Comparison of ENCODE assay signal across 21 cellular contexts in the genomic region with DNA sequence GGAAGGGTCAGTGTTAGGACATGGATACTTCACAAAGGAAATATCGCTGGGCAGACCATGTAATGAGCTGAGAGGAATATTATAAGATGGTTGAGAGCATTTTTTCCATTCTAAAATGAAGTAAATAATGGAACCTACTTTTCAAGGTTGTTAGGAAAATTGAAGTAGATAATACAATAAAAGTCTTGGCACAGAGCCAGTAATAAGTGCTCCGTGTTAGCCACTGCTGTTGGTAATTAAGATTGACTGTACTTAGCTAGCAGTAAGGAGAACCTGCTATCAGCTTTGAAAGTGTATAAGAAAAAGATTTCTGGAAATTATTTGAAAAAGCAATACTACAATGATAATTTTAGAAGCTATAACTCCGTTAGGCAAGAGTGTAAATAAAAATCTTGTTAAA.
A peak's percentile ranks its signal among the peaks of the same experiment; 100 is the strongest.
DNase-seq lines count a peak whose midpoint lies in the region; ATAC-seq lines count a peak whose summit lies in the region.
"Had no signal": no experiment of that assay in that cellular context is flagged by ENCODE, and none has a peak within 500 bp of the region (broad histone marks: within the 10 kb centered on the region; RNA-seq: fewer than 3 reads in every experiment).

No MANE protein-coding gene starts in this region.

- no peaks in the 10 kb centered on the region for H3K79me1 ChIP-seq in trophoblast cell (ENCODE audit: low read length)

- H3K79me2 ChIP-seq in trophoblast cell (ENCODE audit: control insufficient read depth, insufficient read depth, low read length, poor library complexity) = no peaks in the 10 kb centered on the region
- H3K79me2 ChIP-seq: hepatocyte had no signal

- ATAC-seq in activated T-cell treated with anti-CD3 and anti-CD28 coated beads, Interleukin-2, amount 50 U/mL, for 72 hours (replicated peaks in 1 of 2) = no peak
- ATAC-seq: activated naive CD8-positive, alpha-beta T cell treated with anti-CD3 and anti-CD28 coated beads, Interleukin-2, amount 50 U/mL, for 24 hours; stimulated activated effector memory CD8-positive, alpha-beta T cell treated with anti-CD3 and anti-CD28 coated beads, Interleukin-12 subunit alpha, Interleukin-12 subunit beta, amount 100 ng/mL, for 72 hours had no signal

- no peak overlapping the region for H2BK120ac ChIP-seq in trophoblast cell (ENCODE audit: insufficient read depth, low read length, poor library complexity)

- no peaks in the 10 kb centered on the region for H3K4me1 Mint-ChIP-seq in activated T-cell treated with anti-CD3 and anti-CD28 coated beads, Interleukin-2, amount 50 U/mL, for 72 hours (ENCODE audit: low read depth)
- H3K4me1 Mint-ChIP-seq in activated T-helper 1 cell treated with anti-CD3 and anti-CD28 coated beads, Interleukin-12 subunit alpha, Interleukin-12 subunit beta, Interleukin-2, Interleukin-4 antibody, amounts not matched to agents 30 ng/mL and 10 ng/mL and 1 ng/mL, durations not matched to agents 14 hours and 24 hours and 36 hours (ENCODE audit: low read depth) = peaks cover 8% of the 10 kb centered on the region
- H3K4me1 Mint-ChIP-seq: activated naive CD8-positive, alpha-beta T cell treated with anti-CD3 and anti-CD28 coated beads, Interleukin-2, amount 50 U/mL, for 24 hours; stimulated activated effector memory CD8-positive, alpha-beta T cell treated with anti-CD3 and anti-CD28 coated beads, Interleukin-12 subunit alpha, Interleukin-12 subunit beta, amount 100 ng/mL, for 72 hours had no signal

- no peak overlapping the region for H3K18ac ChIP-seq in trophoblast cell (ENCODE audit: low read length)

- no peak overlapping the region for H2AFZ ChIP-seq in trophoblast cell (ENCODE audit: insufficient read depth, low read length, poor library complexity)
- H2AFZ ChIP-seq: hepatocyte had no signal

- no peak overlapping the region for H4K12ac ChIP-seq in trophoblast cell (ENCODE audit: low read depth, low read length)

- intact Hi-C loops in activated T-helper 1 cell treated with anti-CD3 and anti-CD28 coated beads, Interleukin-12 subunit alpha, Interleukin-12 subunit beta, Interleukin-2, Interleukin-4 antibody, amounts not matched to agents 30 ng/mL and 10 ng/mL and 1 ng/mL, durations not matched to agents 14 hours and 24 hours and 36 hours (cut with micrococcal nuclease) = no loop called here

- H3K14ac ChIP-seq in trophoblast cell (ENCODE audit: low read length) = no peak overlapping the region

- H3K27ac Mint-ChIP-seq in activated T-cell treated with anti-CD3 and anti-CD28 coated beads, Interleukin-2, amount 50 U/mL, for 72 hours = peak overlapping the region; percentile 11
- no peak overlapping the region for H3K27ac Mint-ChIP-seq in activated T-helper 1 cell treated with anti-CD3 and anti-CD28 coated beads, Interleukin-12 subunit alpha, Interleukin-12 subunit beta, Interleukin-2, Interleukin-4 antibody, amounts not matched to agents 30 ng/mL and 10 ng/mL and 1 ng/mL, durations not matched to agents 14 hours and 24 hours and 36 hours
- H3K27ac Mint-ChIP-seq: activated naive CD8-positive, alpha-beta T cell treated with anti-CD3 and anti-CD28 coated beads, Interleukin-2, amount 50 U/mL, for 24 hours; stimulated activated effector memory CD8-positive, alpha-beta T cell treated with anti-CD3 and anti-CD28 coated beads, Interleukin-12 subunit alpha, Interleukin-12 subunit beta, amount 100 ng/mL, for 72 hours had no signal

- H3K4me3 Mint-ChIP-seq in activated T-cell treated with anti-CD3 and anti-CD28 coated beads, Interleukin-2, amount 50 U/mL, for 72 hours = no peak overlapping the region
- H3K4me3 Mint-ChIP-seq in activated T-helper 1 cell treated with anti-CD3 and anti-CD28 coated beads, Interleukin-12 subunit alpha, Interleukin-12 subunit beta, Interleukin-2, Interleukin-4 antibody, amounts not matched to agents 30 ng/mL and 10 ng/mL and 1 ng/mL, durations not matched to agents 14 hours and 24 hours and 36 hours = no peak overlapping the region
- H3K4me3 Mint-ChIP-seq: activated naive CD8-positive, alpha-beta T cell treated with anti-CD3 and anti-CD28 coated beads, Interleukin-2, amount 50 U/mL, for 24 hours; central memory CD8-positive, alpha-beta T cell; stimulated activated effector memory CD8-positive, alpha-beta T cell treated with anti-CD3 and anti-CD28 coated beads, Interleukin-12 subunit alpha, Interleukin-12 subunit beta, amount 100 ng/mL, for 72 hours had no signal

- no peak overlapping the region for H4K91ac ChIP-seq in trophoblast cell (ENCODE audit: low read depth, low read length)

- H3K4me2 ChIP-seq in trophoblast cell (ENCODE audit: low read length) = no peak overlapping the region
- H3K4me2 ChIP-seq: hepatocyte had no signal

- no peak overlapping the region for H3K4ac ChIP-seq in trophoblast cell (ENCODE audit: low read depth, low read length)

- DNase-seq in activated T-cell treated with anti-CD3 and anti-CD28 coated beads, Interleukin-2, amount 50 U/mL, for 72 hours = no peak
- DNase-seq in activated T-cell treated with anti-CD3 and anti-CD28 coated beads, Interleukin-2, amount 50 U/mL, for 1 hour = no peak
- peak; percentile 43 to 88 (median 49) for DNase-seq in NCI-H1417 (lab: John Stamatoyannopoulos, UW)
- peak; percentile 77 for DNase-seq in NCI-H69 (lab: John Stamatoyannopoulos, UW)
- DNase-seq in HuH-7.5 (ENCODE audit: low spot score) = no peak
- no peak for DNase-seq in activated T-helper 1 cell treated with anti-CD3 and anti-CD28 coated beads, Interleukin-12 subunit alpha, Interleukin-12 subunit beta, Interleukin-2, Interleukin-4 antibody, amounts not matched to agents 30 ng/mL and 10 ng/mL and 1 ng/mL, durations not matched to agents 14 hours and 24 hours and 36 hours (ENCODE audit: low spot score)
- no peak for DNase-seq in trophoblast cell
- DNase-seq: activated CD4-positive, alpha-beta T cell treated with anti-CD3 and anti-CD28 coated beads for 4 hours; activated CD8-positive, alpha-beta memory T cell treated with anti-CD3 and anti-CD28 coated beads for 24 hours; activated gamma-delta T cell treated with Interleukin-2 at 50 U/mL for 16 hours; activated naive CD8-positive, alpha-beta T cell treated with anti-CD3 and anti-CD28 coated beads, Interleukin-2, amount 50 U/mL, for 24 hours; NK-92 treated with Interleukin-12 subunit alpha and Interleukin-12 subunit beta, amount 100 ng/mL, for 24 hours; pancreas; Right ventricle myocardium superior; spleen; upper lobe of left lung had no signal

- H3K36me3 ChIP-seq in trophoblast cell (ENCODE audit: control insufficient read depth in 1 of 2, insufficient read depth in 2 of 2, low read length in 2 of 2) = peaks cover 2 to 6% of the 10 kb centered on the region in 2 experiments
- H3K36me3 ChIP-seq: pancreas had no signal

- no peak overlapping the region for H2AK5ac ChIP-seq in trophoblast cell (ENCODE audit: low read length)

- H3K4me1 ChIP-seq in trophoblast cell (ENCODE audit: control insufficient read depth in 1 of 2, insufficient read depth in 2 of 2, low read length in 2 of 2) = no peaks in the 10 kb centered on the region
- H3K4me1 ChIP-seq: upper lobe of left lung had no signal

- no peaks in the 10 kb centered on the region for H3K9me3 Mint-ChIP-seq in activated T-cell treated with anti-CD3 and anti-CD28 coated beads, Interleukin-2, amount 50 U/mL, for 72 hours
- no peaks in the 10 kb centered on the region for H3K9me3 Mint-ChIP-seq in activated T-helper 1 cell treated with anti-CD3 and anti-CD28 coated beads, Interleukin-12 subunit alpha, Interleukin-12 subunit beta, Interleukin-2, Interleukin-4 antibody, amounts not matched to agents 30 ng/mL and 10 ng/mL and 1 ng/mL, durations not matched to agents 14 hours and 24 hours and 36 hours
- H3K9me3 Mint-ChIP-seq: activated naive CD8-positive, alpha-beta T cell treated with anti-CD3 and anti-CD28 coated beads, Interleukin-2, amount 50 U/mL, for 24 hours; central memory CD8-positive, alpha-beta T cell; stimulated activated effector memory CD8-positive, alpha-beta T cell treated with anti-CD3 and anti-CD28 coated beads, Interleukin-12 subunit alpha, Interleukin-12 subunit beta, amount 100 ng/mL, for 72 hours had no signal

- no peak overlapping the region for H3K4me3 ChIP-seq in trophoblast cell (ENCODE audit: low read depth, low read length)
- H3K4me3 ChIP-seq: BLaER1 treated with 17β-estradiol and CSF1 and Interleukin-3, amounts not matched to agents 10 nM and 100 nM; hepatocyte; pancreas; spleen; upper lobe of left lung had no signal

- H3K27ac ChIP-seq in trophoblast cell (ENCODE audit: low read depth, low read length) = no peak overlapping the region
- H3K27ac ChIP-seq: BLaER1 treated with 17β-estradiol and CSF1 and Interleukin-3, amounts not matched to agents 10 nM and 100 nM; hepatocyte; pancreas; spleen; upper lobe of left lung; VCaP had no signal

- H3K23ac ChIP-seq in trophoblast cell (ENCODE audit: low read length) = no peak overlapping the region

- H3K27me3 Mint-ChIP-seq in activated T-cell treated with anti-CD3 and anti-CD28 coated beads, Interleukin-2, amount 50 U/mL, for 72 hours (ENCODE audit: low read depth) = no peaks in the 10 kb centered on the region
- H3K27me3 Mint-ChIP-seq in activated T-helper 1 cell treated with anti-CD3 and anti-CD28 coated beads, Interleukin-12 subunit alpha, Interleukin-12 subunit beta, Interleukin-2, Interleukin-4 antibody, amounts not matched to agents 30 ng/mL and 10 ng/mL and 1 ng/mL, durations not matched to agents 14 hours and 24 hours and 36 hours (ENCODE audit: insufficient read depth) = no peaks in the 10 kb centered on the region
- H3K27me3 Mint-ChIP-seq: activated naive CD8-positive, alpha-beta T cell treated with anti-CD3 and anti-CD28 coated beads, Interleukin-2, amount 50 U/mL, for 24 hours; central memory CD8-positive, alpha-beta T cell had no signal

- H3K9ac ChIP-seq in trophoblast cell (ENCODE audit: low read length) = no peak overlapping the region

- peaks cover 0 to 7% of the 10 kb centered on the region in 2 donors for H3K36me3 Mint-ChIP-seq in activated T-cell treated with anti-CD3 and anti-CD28 coated beads, Interleukin-2, amount 50 U/mL, for 72 hours (ENCODE audit: insufficient read depth in 2 of 2)
- H3K36me3 Mint-ChIP-seq in activated T-helper 1 cell treated with anti-CD3 and anti-CD28 coated beads, Interleukin-12 subunit alpha, Interleukin-12 subunit beta, Interleukin-2, Interleukin-4 antibody, amounts not matched to agents 30 ng/mL and 10 ng/mL and 1 ng/mL, durations not matched to agents 14 hours and 24 hours and 36 hours (ENCODE audit: low read depth) = peaks cover 7% of the 10 kb centered on the region

- H2BK12ac ChIP-seq in trophoblast cell (ENCODE audit: low read length) = no peak overlapping the region

- no peak overlapping the region for H4K8ac ChIP-seq in trophoblast cell (ENCODE audit: low read depth, low read length)

- WGBS in trophoblast cell (ENCODE audit: extremely low coverage, insufficient coverage, insufficient read length) = no CpG with 5 or more reads among the region's 3 CpGs

- H3K9me3 ChIP-seq in trophoblast cell (ENCODE audit: insufficient read depth, low read depth, low read length) = no peaks in the 10 kb centered on the region
- H3K9me3 ChIP-seq: BLaER1 treated with 17β-estradiol and CSF1 and Interleukin-3, amounts not matched to agents 10 nM and 100 nM; pancreas; spleen; upper lobe of left lung had no signal

- no peak overlapping the region for H2BK5ac ChIP-seq in trophoblast cell (ENCODE audit: low read depth, low read length, poor library complexity)

- no peaks in the 10 kb centered on the region for H3K27me3 ChIP-seq in trophoblast cell (ENCODE audit: insufficient read depth, low read length)
- H3K27me3 ChIP-seq: BLaER1 treated with 17β-estradiol and CSF1 and Interleukin-3, amounts not matched to agents 10 nM and 100 nM; hepatocyte; pancreas; spleen; upper lobe of left lung had no signal

Comparison
In these comparisons a context has a peak if more than half of its experiments do, and no peak if none do; other contexts are left out.
1. DNase-seq: peak in NCI-H1417 (3 of 3) and NCI-H69 (single experiment); none in activated T-cell treated with anti-CD3 and anti-CD28 coated beads, Interleukin-2, amount 50 U/mL, for 72 hours (0 of 2), activated T-cell treated with anti-CD3 and anti-CD28 coated beads, Interleukin-2, amount 50 U/mL, for 1 hour (single experiment), HuH-7.5 (single experiment), activated T-helper 1 cell treated with anti-CD3 and anti-CD28 coated beads, Interleukin-12 subunit alpha, Interleukin-12 subunit beta, Interleukin-2, Interleukin-4 antibody, amounts not matched to agents 30 ng/mL and 10 ng/mL and 1 ng/mL, durations not matched to agents 14 hours and 24 hours and 36 hours (single experiment) and trophoblast cell (0 of 2).